Comparison of ENCODE assay signal across 8 cellular contexts in genomic region chr4:29113960-29114359, GRCh38.
"Had no signal": no experiment of that assay in that cellular context is flagged by ENCODE, and none has a peak within 500 bp of the region (broad histone marks: within the 10 kb centered on the region; RNA-seq: fewer than 3 reads in every experiment).

No MANE protein-coding gene starts in this region.

- ATAC-seq: K562 had no signal

- H3K9ac ChIP-seq: GM23248 had no signal

- DNase-seq: GM23248, GOT3, H9, HCEC 1CT, IMR-90 had no signal

- H3K4me3 ChIP-seq: GM23248, K562 had no signal

- H3K27ac ChIP-seq: GM23248 had no signal

- H3K4me3 Mint-ChIP-seq: H9 had no signal

- H3K27ac Mint-ChIP-seq: H9 had no signal

- H2AFZ ChIP-seq: GM23248 had no signal

- FAIRE-seq: H54, HTR-8/SVneo, K562 had no signal

- H3K4me1 Mint-ChIP-seq: H9 had no signal
